In the genomic region with DNA sequence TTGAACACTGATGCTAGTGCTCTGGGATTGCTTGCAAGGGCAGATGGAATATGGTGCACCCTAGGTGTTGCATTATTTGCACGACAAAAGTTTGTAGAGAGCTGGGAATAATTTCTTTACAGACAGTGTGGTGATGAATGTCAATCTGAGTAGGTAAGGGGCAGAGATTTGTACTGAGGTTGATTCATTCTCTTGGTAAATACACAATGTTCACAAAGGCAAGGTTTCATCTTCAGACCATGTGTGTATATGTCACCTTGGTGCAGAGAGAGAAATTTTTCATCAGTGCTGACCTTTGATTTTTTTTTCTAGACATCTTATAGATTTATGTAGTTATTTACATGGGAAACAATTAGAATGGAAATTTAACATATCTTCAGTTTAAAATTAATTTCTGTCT, we compare ENCODE assay signal across 19 cellular contexts. TPM values are rescaled to one million over a fixed set of nuclear protein-coding genes. Genes with fewer than 3 reads are reported as not detected.
DNase-seq lines count a peak whose midpoint lies in the region; ATAC-seq and TF ChIP-seq lines count a peak whose summit lies in the region.
"Had no signal": no experiment of that assay in that cellular context is flagged by ENCODE, and none has a peak within 500 bp of the region (broad histone marks: within the 10 kb centered on the region; RNA-seq: fewer than 3 reads in every experiment).

No MANE protein-coding gene starts in this region.

- peak overlapping the region; percentile 90 for H3K27ac Mint-ChIP-seq in CD8-positive, alpha-beta T cell
- peak overlapping the region; percentile 86 for H3K27ac Mint-ChIP-seq in activated CD8-positive, alpha-beta T cell treated with anti-CD3 and anti-CD28 coated beads, Interleukin-2, amount 10 ng/mL, durations not matched to agents 7 days and 5 days
- peak overlapping the region; percentile 86 to 98 (median 95) for H3K27ac Mint-ChIP-seq in naive thymus-derived CD4-positive, alpha-beta T cell

- POLR2A ChIA-PET in CD8-positive, alpha-beta T cell (lab: Charles Lee): interaction anchor here (1.0 to 1.8 kb wide), 2 partner anchors 13 to 124 kb away, joined by 4 read pairs; no protein-coding TSS in a partner anchor
- POLR2A ChIA-PET in activated CD8-positive, alpha-beta T cell treated with anti-CD3 and anti-CD28 coated beads, Interleukin-2, amount 10 ng/mL, durations not matched to agents 7 days and 5 days (lab: Charles Lee): interaction anchor here (8.9 to 9.0 kb wide), 2 partner anchors 6 to 21 kb away, joined by 89 to 90 read pairs; a partner anchor contains a TSS
- POLR2A ChIA-PET in naive thymus-derived CD4-positive, alpha-beta T cell (lab: Charles Lee): interaction anchor here (0.6 to 3.1 kb wide), 7 partner anchors 19 to 103 kb away, joined by 3 to 26 read pairs (median 3); a partner anchor contains a TSS

- no peaks in the 10 kb centered on the region for H3K9me3 ChIP-seq in CD8-positive, alpha-beta T cell (ENCODE audit: low read length)
- H3K9me3 ChIP-seq in naive thymus-derived CD4-positive, alpha-beta T cell (ENCODE audit: control insufficient read depth in 2 of 3, low read length in 3 of 3): no peaks in the 10 kb centered on the region
- H3K9me3 ChIP-seq: heart right ventricle, ovary had no signal

- peak overlapping the region; percentile 80 for H3K27ac ChIP-seq in CD8-positive, alpha-beta T cell (ENCODE audit: low read depth, low read length)
- peak overlapping the region; percentile 94 for H3K27ac ChIP-seq in naive thymus-derived CD4-positive, alpha-beta T cell (ENCODE audit: low read depth, low read length)
- H3K27ac ChIP-seq: BLaER1 treated with 17β-estradiol and CSF1 and Interleukin-3, amounts not matched to agents 10 nM and 100 nM; ovary; RWPE1 had no signal

- H3K36me3 Mint-ChIP-seq in CD8-positive, alpha-beta T cell: peaks cover 74% of the 10 kb centered on the region
- H3K36me3 Mint-ChIP-seq in activated CD8-positive, alpha-beta T cell treated with anti-CD3 and anti-CD28 coated beads, Interleukin-2, amount 10 ng/mL, durations not matched to agents 7 days and 5 days (ENCODE audit: low read depth): peaks cover 78% of the 10 kb centered on the region
- peaks cover 22 to 57% (median 48%) of the 10 kb centered on the region in 5 donors for H3K36me3 Mint-ChIP-seq in naive thymus-derived CD4-positive, alpha-beta T cell

- H3K4me1 ChIP-seq in CD8-positive, alpha-beta T cell (ENCODE audit: insufficient read depth, low read length): peaks cover 22% of the 10 kb centered on the region
- peaks cover 13 to 14% of the 10 kb centered on the region in 2 donors for H3K4me1 ChIP-seq in naive thymus-derived CD4-positive, alpha-beta T cell (ENCODE audit: control insufficient read depth in 2 of 2, insufficient read depth in 2 of 2, low read length in 2 of 2)

- H3K4me1 Mint-ChIP-seq in CD8-positive, alpha-beta T cell (ENCODE audit: low read depth): peaks cover 46% of the 10 kb centered on the region
- H3K4me1 Mint-ChIP-seq in activated CD8-positive, alpha-beta T cell treated with anti-CD3 and anti-CD28 coated beads, Interleukin-2, amount 10 ng/mL, durations not matched to agents 7 days and 5 days (ENCODE audit: low read depth): peaks cover 42% of the 10 kb centered on the region
- peaks cover 26 to 49% (median 39%) of the 10 kb centered on the region in 7 donors for H3K4me1 Mint-ChIP-seq in naive thymus-derived CD4-positive, alpha-beta T cell

- no peak for ATAC-seq in CD8-positive, alpha-beta T cell
- peak; percentile 6 for ATAC-seq in activated CD8-positive, alpha-beta T cell treated with anti-CD3 and anti-CD28 coated beads, Interleukin-2, amount 10 ng/mL, durations not matched to agents 7 days and 5 days
- ATAC-seq in naive thymus-derived CD4-positive, alpha-beta T cell: no peak
- no peak for ATAC-seq in HG02623 (IDR thresholded peaks at IDR 0.05; ENCODE audit: unreplicated experiment)
- ATAC-seq: HCT116, heart right ventricle, HepG2 had no signal

- no peaks in the 10 kb centered on the region for H3K27me3 ChIP-seq in CD8-positive, alpha-beta T cell (ENCODE audit: insufficient read depth, low read length)
- H3K27me3 ChIP-seq in naive thymus-derived CD4-positive, alpha-beta T cell (ENCODE audit: control insufficient read depth in 2 of 2, insufficient read depth in 2 of 2, low read length in 2 of 2): no peaks in the 10 kb centered on the region
- H3K27me3 ChIP-seq: BLaER1 treated with 17β-estradiol and CSF1 and Interleukin-3, amounts not matched to agents 10 nM and 100 nM; heart right ventricle; ovary had no signal

- CTCF ChIA-PET in CD8-positive, alpha-beta T cell (lab: Charles Lee): no interaction called here
- CTCF ChIA-PET in activated CD8-positive, alpha-beta T cell treated with anti-CD3 and anti-CD28 coated beads, Interleukin-2, amount 10 ng/mL, durations not matched to agents 7 days and 5 days (lab: Charles Lee): no interaction called here
- CTCF ChIA-PET in naive thymus-derived CD4-positive, alpha-beta T cell (lab: Charles Lee): interaction anchor here (0.8 kb wide), 1 partner anchor 38 kb away, joined by 3 read pairs; no protein-coding TSS in a partner anchor

- TF ChIP-seq CTCF in CD8-positive, alpha-beta T cell (IDR thresholded peaks at IDR 0.05): no peak
- TF ChIP-seq CTCF in GM12864 (IDR thresholded peaks at IDR 0.05; ENCODE audit: low read depth, low read length, missing control alignments): no peak

- H3K27me3 Mint-ChIP-seq in CD8-positive, alpha-beta T cell (ENCODE audit: low read depth): no peaks in the 10 kb centered on the region
- no peaks in the 10 kb centered on the region for H3K27me3 Mint-ChIP-seq in activated CD8-positive, alpha-beta T cell treated with anti-CD3 and anti-CD28 coated beads, Interleukin-2, amount 10 ng/mL, durations not matched to agents 7 days and 5 days (ENCODE audit: low read depth)
- H3K27me3 Mint-ChIP-seq in naive thymus-derived CD4-positive, alpha-beta T cell: no peaks in the 10 kb centered on the region

- peaks cover 5% of the 10 kb centered on the region for H3K36me3 ChIP-seq in CD8-positive, alpha-beta T cell (ENCODE audit: insufficient read depth, low read length)
- H3K36me3 ChIP-seq in naive thymus-derived CD4-positive, alpha-beta T cell (ENCODE audit: control insufficient read depth in 2 of 3, insufficient read depth in 3 of 3, low read length in 3 of 3): peaks cover 6 to 25% (median 11%) of the 10 kb centered on the region in 3 experiments
- H3K36me3 ChIP-seq: ovary had no signal

- intact Hi-C loops in CD8-positive, alpha-beta T cell (cut with DNase I, micrococcal nuclease): loop anchor here (1.0 to 5.0 kb wide), 3 partner anchors 8 to 38 kb away; no protein-coding TSS in a partner anchor
- intact Hi-C loops in naive thymus-derived CD4-positive, alpha-beta T cell (cut with micrococcal nuclease): loop anchor here (5.0 kb wide), 2 partner anchors 293 to 487 kb away; a partner anchor contains a TSS

- DNase-seq in CD8-positive, alpha-beta T cell: no peak
- DNase-seq in GM12864 (ENCODE audit: low read depth) (no peak), midbrain (lab: John Stamatoyannopoulos, UW) (no peak), HuH-7 (ENCODE audit: low spot score) (no peak)
- DNase-seq in activated CD8-positive, alpha-beta T cell treated with anti-CD3 and anti-CD28 coated beads, Interleukin-2, amount 10 ng/mL, durations not matched to agents 7 days and 5 days: no peak
- no peak for DNase-seq in naive thymus-derived CD4-positive, alpha-beta T cell
- no peak for DNase-seq in activated CD4-positive, alpha-beta T cell treated with anti-CD3 and anti-CD28 coated beads, Interleukin-2, amount 50 U/mL, for 1 hour
- DNase-seq: heart right ventricle; NCI-H1092; NCI-H774; ovary; stimulated activated CD4-positive, alpha-beta T cell treated with anti-CD3 and anti-CD28 coated beads, Interleukin-4, amount 100 ng/mL, for 24 hours; trophoblast cell had no signal

- no peaks in the 10 kb centered on the region for H3K9me3 Mint-ChIP-seq in CD8-positive, alpha-beta T cell
- H3K9me3 Mint-ChIP-seq in activated CD8-positive, alpha-beta T cell treated with anti-CD3 and anti-CD28 coated beads, Interleukin-2, amount 10 ng/mL, durations not matched to agents 7 days and 5 days (ENCODE audit: insufficient read depth): no peaks in the 10 kb centered on the region
- H3K9me3 Mint-ChIP-seq in naive thymus-derived CD4-positive, alpha-beta T cell: peaks cover 0 to 2% (median 0%) of the 10 kb centered on the region in 11 donors

- peak overlapping the region; percentile 83 for H3K4me3 ChIP-seq in CD8-positive, alpha-beta T cell (ENCODE audit: low read depth, low read length)
- peak overlapping the region; percentile 35; the same call in 1 of the 2 replicates for H3K4me3 ChIP-seq in GM12864 (ENCODE audit: low read depth, low read length)
- H3K4me3 ChIP-seq in naive thymus-derived CD4-positive, alpha-beta T cell (ENCODE audit: low read length): peak overlapping the region; percentile 81
- H3K4me3 ChIP-seq: ovary had no signal

- peak overlapping the region; percentile 85 for H3K4me3 Mint-ChIP-seq in CD8-positive, alpha-beta T cell
- H3K4me3 Mint-ChIP-seq in activated CD8-positive, alpha-beta T cell treated with anti-CD3 and anti-CD28 coated beads, Interleukin-2, amount 10 ng/mL, durations not matched to agents 7 days and 5 days: peak overlapping the region; percentile 83
- peak overlapping the region; percentile 77 to 100 (median 92) for H3K4me3 Mint-ChIP-seq in naive thymus-derived CD4-positive, alpha-beta T cell

RNA-seq across cellular contexts. Expression of a gene that starts 5.0 kb away (rescaled TPM):
- 100 to 1,000 TPM; 603 to 634 TPM for total RNA-seq in CD8-positive, alpha-beta T cell
- 100 to 1,000 TPM; 604 to 619 TPM for total RNA-seq in activated CD8-positive, alpha-beta T cell treated with anti-CD3 and anti-CD28 coated beads, Interleukin-2, amount 10 ng/mL, durations not matched to agents 7 days and 5 days
- total RNA-seq in naive thymus-derived CD4-positive, alpha-beta T cell: 1,000 to 10,000 TPM in 3 of 5 experiments, 100 to 1,000 TPM in 2; 739 to 1,121 (median 1,015) TPM
- 1,000 to 10,000 TPM; 1,177 to 1,286 TPM for polyA plus RNA-seq in naive thymus-derived CD4-positive, alpha-beta T cell
- total RNA-seq: bronchial epithelial cell, HepG2 had no signal
- polyA plus RNA-seq: HepG2 had no signal
